8 cellular contexts compared by ENCODE assay signal in genomic region chr6:35728663-35729348, GRCh38. TPM values are rescaled to one million over a fixed set of nuclear protein-coding genes. Genes with fewer than 3 reads are reported as not detected.
DNase-seq lines count a peak whose midpoint lies in the region; ATAC-seq lines count a peak whose summit lies in the region.

No MANE protein-coding gene starts in this region.

- no peaks in the 10 kb centered on the region for H3K27me3 ChIP-seq in rectal smooth muscle tissue (ENCODE audit: control insufficient read depth, insufficient read depth, low read length)

- H3K9me3 Mint-ChIP-seq in activated T-cell treated with anti-CD3 and anti-CD28 coated beads, Interleukin-2, amount 50 U/mL, for 72 hours = no peaks in the 10 kb centered on the region

- no peak for ATAC-seq in activated T-cell treated with anti-CD3 and anti-CD28 coated beads, Interleukin-2, amount 50 U/mL, for 72 hours (replicated peaks in 1 of 2)
- ATAC-seq in GM21381 (IDR thresholded peaks at IDR 0.05; ENCODE audit: unreplicated experiment) = no peak
- no peak for ATAC-seq in GM21717 (IDR thresholded peaks at IDR 0.05; ENCODE audit: unreplicated experiment)

- H3K4me1 ChIP-seq in rectal smooth muscle tissue (ENCODE audit: control insufficient read depth, insufficient read depth, low read length) = peaks cover 50% of the 10 kb centered on the region

- no peaks in the 10 kb centered on the region for H3K36me3 Mint-ChIP-seq in activated T-cell treated with anti-CD3 and anti-CD28 coated beads, Interleukin-2, amount 50 U/mL, for 72 hours (ENCODE audit: insufficient read depth in 2 of 2)

- peak overlapping the region; percentile 80 for H3K4me3 ChIP-seq in rectal smooth muscle tissue (ENCODE audit: low read length)

- intact Hi-C loops in cardiac septum (cut with DNase I) = no loop called here

- H3K9ac ChIP-seq in rectal smooth muscle tissue (ENCODE audit: low read length) = peak overlapping the region; percentile 80

- H3K27ac ChIP-seq in rectal smooth muscle tissue (ENCODE audit: low read depth, low read length) = peak overlapping the region; percentile 100

- peaks cover 85% of the 10 kb centered on the region for H3K4me1 Mint-ChIP-seq in activated T-cell treated with anti-CD3 and anti-CD28 coated beads, Interleukin-2, amount 50 U/mL, for 72 hours (ENCODE audit: low read depth)

- H3K4me3 Mint-ChIP-seq in activated T-cell treated with anti-CD3 and anti-CD28 coated beads, Interleukin-2, amount 50 U/mL, for 72 hours = peak overlapping the region; percentile 71 to 81

- no peaks in the 10 kb centered on the region for H3K27me3 Mint-ChIP-seq in activated T-cell treated with anti-CD3 and anti-CD28 coated beads, Interleukin-2, amount 50 U/mL, for 72 hours (ENCODE audit: low read depth)

- peak overlapping the region; percentile 91 for H3K27ac Mint-ChIP-seq in activated T-cell treated with anti-CD3 and anti-CD28 coated beads, Interleukin-2, amount 50 U/mL, for 72 hours

- H3K36me3 ChIP-seq in rectal smooth muscle tissue (ENCODE audit: control insufficient read depth, insufficient read depth, low read length) = no peaks in the 10 kb centered on the region

- peak; percentile 58 for DNase-seq in activated T-cell treated with anti-CD3 and anti-CD28 coated beads, Interleukin-2, amount 50 U/mL, for 1 hour
- no peak for DNase-seq in activated T-cell treated with anti-CD3 and anti-CD28 coated beads for 4 hours
- DNase-seq in activated T-cell treated with anti-CD3 and anti-CD28 coated beads, Interleukin-2, amount 50 U/mL, for 72 hours = peak; percentile 60 to 61
- DNase-seq in cardiac septum (ENCODE audit: low spot score) = peak; percentile 83
- no peak for DNase-seq in NCI-H146 treated with DMSO at 0.1 percent for 48 hours (lab: John Stamatoyannopoulos, UW; ENCODE audit: unreplicated experiment)

RNA-seq across cellular contexts. Expression of gene ARMC12, which starts 8.0 kb away (rescaled TPM):
- 1 to 10 TPM; 4.5 to 5.2 TPM for total RNA-seq in activated T-cell treated with anti-CD3 and anti-CD28 coated beads, Interleukin-2, amount 50 U/mL, for 72 hours
- 0.22 TPM for total RNA-seq in cardiac septum

RNA-seq across cellular contexts. Expression of gene FKBP5, which starts 40.1 kb away (rescaled TPM):
- 100 to 1,000 TPM; 106 to 120 TPM for total RNA-seq in activated T-cell treated with anti-CD3 and anti-CD28 coated beads, Interleukin-2, amount 50 U/mL, for 72 hours
- total RNA-seq in cardiac septum = 29.7 TPM

RNA-seq across cellular contexts. Expression of gene CLPSL2, which starts 47.6 kb away (rescaled TPM):
- total RNA-seq in activated T-cell treated with anti-CD3 and anti-CD28 coated beads, Interleukin-2, amount 50 U/mL, for 72 hours = not detected
- total RNA-seq in cardiac septum = not detected

RNA-seq across cellular contexts. Expression of gene CLPSL1, which starts 52.0 kb away (rescaled TPM):
- total RNA-seq in activated T-cell treated with anti-CD3 and anti-CD28 coated beads, Interleukin-2, amount 50 U/mL, for 72 hours = not detected
- total RNA-seq in cardiac septum = not detected

Comparison
In these comparisons a context has a peak if more than half of its experiments do, and no peak if none do; other contexts are left out.
1. DNase-seq: peak in activated T-cell treated with anti-CD3 and anti-CD28 coated beads, Interleukin-2, amount 50 U/mL, for 1 hour (single experiment), activated T-cell treated with anti-CD3 and anti-CD28 coated beads, Interleukin-2, amount 50 U/mL, for 72 hours (2 of 2) and cardiac septum (single experiment); none in activated T-cell treated with anti-CD3 and anti-CD28 coated beads for 4 hours (single experiment) and NCI-H146 treated with DMSO at 0.1 percent for 48 hours (single experiment).